In genomic region chr2:71223767-71224333, GRCh38 we compare ENCODE assay signal across 8 cellular contexts. TPM values are rescaled to one million over a fixed set of nuclear protein-coding genes. Genes with fewer than 3 reads are reported as not detected.
A peak's percentile ranks its signal among the peaks of the same experiment; 100 is the strongest.
DNase-seq lines count a peak whose midpoint lies in the region; ATAC-seq and TF ChIP-seq lines count a peak whose summit lies in the region.

No MANE protein-coding gene starts in this region.

- H3K36me3 ChIP-seq in A673 (ENCODE audit: insufficient read depth, low read length, poor library complexity, severe bottlenecking) (no peaks in the 10 kb centered on the region), kidney epithelial cell (ENCODE audit: control insufficient read depth, insufficient read depth, low read length) (no peaks in the 10 kb centered on the region)

- no peaks in the 10 kb centered on the region for H3K9me3 Mint-ChIP-seq in MCF 10A (ENCODE audit: unreplicated experiment)

- peaks cover 12% of the 10 kb centered on the region for H3K4me1 Mint-ChIP-seq in MCF 10A (ENCODE audit: insufficient read depth, unreplicated experiment)

- H3K9me3 ChIP-seq in A673 (ENCODE audit: low read depth, low read length, poor library complexity, severe bottlenecking): no peaks in the 10 kb centered on the region

- no peak overlapping the region for H3K4me3 ChIP-seq in A673 (ENCODE audit: low read depth, low read length, poor library complexity, severe bottlenecking)
- no peak overlapping the region for H3K4me3 ChIP-seq in GM12875 (ENCODE audit: low read depth, low read length)
- H3K4me3 ChIP-seq in kidney epithelial cell (ENCODE audit: low read depth, low read length): no peak overlapping the region

- DNase-seq in A673 (ENCODE audit: low spot score) (peak; percentile 10), NCI-H524 treated with DMSO at 0.1 percent for 48 hours (lab: John Stamatoyannopoulos, UW) (peak; percentile 39), MCF 10A (ENCODE audit: unreplicated experiment) (peak; percentile 73), kidney epithelial cell (ENCODE audit: low read depth) (no peak), activated gamma-delta T cell treated with Interleukin-2 at 50 U/mL for 16 hours (no peak)

- no peak overlapping the region for H3K27ac ChIP-seq in A673 (ENCODE audit: low read depth, low read length, poor library complexity, severe bottlenecking)

- H3K4me3 Mint-ChIP-seq in MCF 10A (ENCODE audit: unreplicated experiment): no peak overlapping the region

- TF ChIP-seq CTCF in A673 (conservative IDR thresholded peaks at IDR 0.05; ENCODE audit: low read depth, low read length): 0 out of 2 replicates have a peak, but pooled peaks have one; percentile 29
- 0 out of 2 replicates have a peak, but pooled peaks have one; percentile 18 for TF ChIP-seq CTCF in GM12875 (IDR thresholded peaks at IDR 0.05; ENCODE audit: borderline replicate concordance, insufficient read depth, low read depth, low read length)
- TF ChIP-seq CTCF in MCF 10A (IDR thresholded peaks at IDR 0.05; ENCODE audit: unreplicated experiment): peak; percentile 46
- TF ChIP-seq CTCF in kidney epithelial cell (IDR thresholded peaks at IDR 0.05; ENCODE audit: insufficient read depth, low read length, poor library complexity, severe bottlenecking): peak; percentile 45

- intact Hi-C loops in A673 (cut with micrococcal nuclease; ENCODE audit: unreplicated experiment): no loop called here
- intact Hi-C loops in MCF 10A (cut with micrococcal nuclease): loop anchor here (1.0 to 2.0 kb wide), 2 partner anchors 58 to 287 kb away; no protein-coding TSS in a partner anchor

- BruUV-seq in A673 (replicated peaks; lab: Mats Ljungman, UMichigan) (no TSS peak), MCF 10A (replicated peaks; lab: Mats Ljungman, UMichigan) (no TSS peak)

- H3K27me3 ChIP-seq in A673 (replicated peaks; ENCODE audit: insufficient read depth, low read depth, low read length, poor library complexity) (peaks cover 4% of the 10 kb centered on the region), kidney epithelial cell (ENCODE audit: control insufficient read depth, insufficient read depth, low read length) (no peaks in the 10 kb centered on the region)

- H3K27ac Mint-ChIP-seq in MCF 10A (ENCODE audit: low read depth, unreplicated experiment): no peak overlapping the region

- no peaks in the 10 kb centered on the region for H3K27me3 Mint-ChIP-seq in MCF 10A (ENCODE audit: insufficient read depth, unreplicated experiment)

- POLR2A ChIA-PET in A673 (lab: Charles Lee; ENCODE audit: low non-redundant PET) (interaction anchor here (0.5 kb wide), 1 partner anchor 1358 kb away, joined by 3 read pairs; no protein-coding TSS in a partner anchor), MCF 10A (lab: Yijun Ruan, JAX) (interaction anchor here (0.6 to 6.1 kb wide), 4 partner anchors 54 to 284 kb away, joined by 3 to 68 read pairs (median 6); no protein-coding TSS in a partner anchor)

- no peaks in the 10 kb centered on the region for H3K36me3 Mint-ChIP-seq in MCF 10A (ENCODE audit: insufficient read depth, unreplicated experiment)

- CTCF ChIA-PET in A673 (lab: Charles Lee): interaction anchor here (0.9 kb wide), 1 partner anchor 286 kb away, joined by 3 read pairs; no protein-coding TSS in a partner anchor
- CTCF ChIA-PET in MCF 10A (lab: Yijun Ruan, JAX): interaction anchor here (0.6 to 6.3 kb wide), 23 partner anchors 9 to 306 kb away, joined by 3 to 53 read pairs (median 4); partner anchors contain the start of gene ZNF638

- H3K4me1 ChIP-seq in A673 (ENCODE audit: insufficient read depth, low read length, poor library complexity, severe bottlenecking): peaks cover 13% of the 10 kb centered on the region

- ATAC-seq in GM18861 (IDR thresholded peaks at IDR 0.05; ENCODE audit: unreplicated experiment) (no peak), GM18868 (IDR thresholded peaks at IDR 0.05; ENCODE audit: unreplicated experiment) (no peak)

RNA-seq across cellular contexts. Expression of gene PAIP2B, which starts 3.1 kb away (rescaled TPM):
- total RNA-seq in A673 (2021) (1.1 and 2.3 TPM in 2 replicates), MCF 10A (2022) (1.4 and 1.8 TPM in 2 replicates), kidney epithelial cell (1.9 and 2.9 TPM in 2 replicates)

Comparison
In these comparisons a context has a peak if more than half of its experiments do, and no peak if none do; other contexts are left out.
1. DNase-seq: peak in A673 (single experiment), NCI-H524 treated with DMSO at 0.1 percent for 48 hours (single experiment) and MCF 10A (single experiment); none in kidney epithelial cell (single experiment) and activated gamma-delta T cell treated with Interleukin-2 at 50 U/mL for 16 hours (single experiment).
2. Peak in every context shown above with its lines, with median percentiles within 50 percentile points of each other: CTCF ChIP-seq.